21 cellular contexts compared by ENCODE assay signal in genomic region chr10:70763567-70763966, GRCh38. TPM values are rescaled to one million over a fixed set of nuclear protein-coding genes. Genes with fewer than 3 reads are reported as not detected.
DNase-seq lines count a peak whose midpoint lies in the region; ATAC-seq and TF ChIP-seq lines count a peak whose summit lies in the region.
"Had no signal": no experiment of that assay in that cellular context is flagged by ENCODE, and none has a peak within 500 bp of the region (broad histone marks: within the 10 kb centered on the region; RNA-seq: fewer than 3 reads in every experiment).

No MANE protein-coding gene starts in this region.

- H4K5ac ChIP-seq in IMR-90 (ENCODE audit: low read depth, low read length): no peak overlapping the region

- no TSS peak for BruUV-seq in IMR-90 (replicated peaks; lab: Mats Ljungman, UMichigan)

- no peaks in the 10 kb centered on the region for H3K36me3 ChIP-seq in IMR-90 (ENCODE audit: control insufficient read depth, insufficient read depth, low read length)
- H3K36me3 ChIP-seq: SJCRH30 had no signal

- H3K14ac ChIP-seq in IMR-90 (replicated peaks; ENCODE audit: low read depth, low read length): no peak overlapping the region

- H4K91ac ChIP-seq in IMR-90 (ENCODE audit: insufficient read depth, low read depth, low read length): no peak overlapping the region

- ATAC-seq in IMR-90 (ENCODE audit: low read depth) (no peak), HG03354 (IDR thresholded peaks at IDR 0.05; ENCODE audit: poor library complexity, severe bottlenecking, unreplicated experiment) (no peak)

- DNase-seq in DMS 273 (lab: John Stamatoyannopoulos, UW; ENCODE audit: unreplicated experiment) (peak; percentile 16), DMS 273 treated with DMSO at 0.1 percent for 48 hours (lab: John Stamatoyannopoulos, UW) (no peak), IMR-90 (no peak), posterior vena cava (ENCODE audit: low spot score) (peak; percentile 54), osteocyte (ENCODE audit: extremely low spot score, unreplicated experiment) (no peak)
- no peak for DNase-seq in stimulated activated CD4-positive, alpha-beta T cell treated with anti-CD3 and anti-CD28 coated beads, Interleukin-12 subunit alpha, Interleukin-12 subunit beta, amount 100 ng/mL, for 4 hours
- DNase-seq: Calu3; CD4-positive, alpha-beta memory T cell; GOT3; KG1; MV-4-11; NCI-H1694 treated with DMSO at 0.1 percent for 48 hours; NCI-H2107; NCI-H510A treated with DMSO at 0.1 percent for 48 hours; PC-9; SJCRH30 had no signal

- no peak overlapping the region for H3K4me3 Mint-ChIP-seq in dendritic cell treated with granulocyte-macrophage colony-stimulating factor and Interleukin-4, amounts not matched to agents 40 ng/mL and 50 ng/mL, for 4 days
- no peak overlapping the region for H3K4me3 Mint-ChIP-seq in osteocyte (ENCODE audit: unreplicated experiment)
- H3K4me3 Mint-ChIP-seq: CD4-positive, alpha-beta memory T cell had no signal

- H3K9me3 ChIP-seq in IMR-90 (ENCODE audit: control insufficient read depth, insufficient read depth, low read length): peaks cover 7% of the 10 kb centered on the region; the same call in 1 of the 2 replicates
- H3K9me3 ChIP-seq: SJCRH30 had no signal

- H2BK5ac ChIP-seq in IMR-90 (ENCODE audit: low read depth, low read length, poor library complexity, severe bottlenecking): no peak overlapping the region

- H3K79me1 ChIP-seq in IMR-90 (ENCODE audit: low read depth in 1 of 2, low read length in 2 of 2): no peaks in the 10 kb centered on the region

- in situ Hi-C loops in IMR-90 (cut with MboI; ENCODE audit: low sequenced_read_pairs): loop anchor here (5.0 kb wide), 2 partner anchors 216 to 301 kb away; no protein-coding TSS in a partner anchor

- peak overlapping the region; percentile 21 for H3K27ac Mint-ChIP-seq in dendritic cell treated with granulocyte-macrophage colony-stimulating factor and Interleukin-4, amounts not matched to agents 40 ng/mL and 50 ng/mL, for 4 days
- no peak overlapping the region for H3K27ac Mint-ChIP-seq in osteocyte (ENCODE audit: unreplicated experiment)
- H3K27ac Mint-ChIP-seq: CD4-positive, alpha-beta memory T cell had no signal

- H3K27me3 Mint-ChIP-seq in dendritic cell treated with granulocyte-macrophage colony-stimulating factor and Interleukin-4, amounts not matched to agents 40 ng/mL and 50 ng/mL, for 4 days: peaks cover 6% of the 10 kb centered on the region
- peaks cover 23% of the 10 kb centered on the region for H3K27me3 Mint-ChIP-seq in osteocyte (ENCODE audit: unreplicated experiment)

- WGBS in IMR-90 (ENCODE audit: extremely low coverage in 2 of 2, insufficient read length in 1 of 2), 2 experiments: 100% methylated on average over 1 of the region's 3 CpGs; no CpG with 5 or more reads in 1 of the 2 experiments

- H4K8ac ChIP-seq in IMR-90 (ENCODE audit: low read depth in 2 of 2, low read length in 2 of 2): no peak overlapping the region

- H3K4ac ChIP-seq in IMR-90 (ENCODE audit: low read depth, low read length): no peak overlapping the region

- no peak overlapping the region for H2BK20ac ChIP-seq in IMR-90 (ENCODE audit: low read depth, low read length)

- H3K9me1 ChIP-seq in IMR-90 (ENCODE audit: insufficient read depth, low read length): no peaks in the 10 kb centered on the region

- H3K4me1 ChIP-seq in IMR-90 (ENCODE audit: control insufficient read depth, insufficient read depth, low read length): no peaks in the 10 kb centered on the region

- TF ChIP-seq CTCF in IMR-90 (conservative IDR thresholded peaks at IDR 0.05; ENCODE audit: low read depth, low read length) (no peak), osteocyte (IDR thresholded peaks at IDR 0.05) (no peak)

- H2AFZ ChIP-seq in IMR-90 (replicated peaks; ENCODE audit: low read length, poor library complexity): peak overlapping the region; percentile 35
- H2AFZ ChIP-seq: PC-9 had no signal

- H3K56ac ChIP-seq in IMR-90 (ENCODE audit: extremely low read depth, insufficient read depth, low read length): no peak overlapping the region

- no peak for TF ChIP-seq POLR2A in IMR-90 (IDR thresholded peaks at IDR 0.05; ENCODE audit: low read depth, low read length)

- H3K9ac ChIP-seq in IMR-90 (ENCODE audit: low read depth, low read length): no peak overlapping the region

- H2BK15ac ChIP-seq in IMR-90 (ENCODE audit: low read depth, low read length): no peak overlapping the region

- intact Hi-C loops in IMR-90 (cut with micrococcal nuclease): no loop called here
- intact Hi-C loops in dendritic cell treated with granulocyte-macrophage colony-stimulating factor and Interleukin-4, amounts not matched to agents 40 ng/mL and 50 ng/mL, for 4 days (cut with micrococcal nuclease): no loop called here
- intact Hi-C loops in posterior vena cava (cut with DNase I): no loop called here

- no peak overlapping the region for H2AK9ac ChIP-seq in IMR-90 (replicated peaks; ENCODE audit: low read depth, low read length, poor library complexity)

- H3K18ac ChIP-seq in IMR-90 (ENCODE audit: low read depth, low read length): no peak overlapping the region

- peaks cover 39% of the 10 kb centered on the region for H3K27me3 ChIP-seq in IMR-90 (ENCODE audit: control insufficient read depth, insufficient read depth, low read length)
- H3K27me3 ChIP-seq: SJCRH30 had no signal

- H3K23ac ChIP-seq in IMR-90 (ENCODE audit: low read depth, low read length): no peak overlapping the region

- no peak overlapping the region for H2AK5ac ChIP-seq in IMR-90 (ENCODE audit: low read depth, low read length)

- H3K4me3 ChIP-seq in IMR-90 (ENCODE audit: insufficient read depth, low read depth, low read length): no peak overlapping the region
- H3K4me3 ChIP-seq: PC-9, SJCRH30 had no signal

- no peak overlapping the region for H3K27ac ChIP-seq in IMR-90 (ENCODE audit: insufficient read depth, low read length)
- H3K27ac ChIP-seq: 22Rv1, PC-9, RWPE1, SJCRH30 had no signal

- H3K9me3 Mint-ChIP-seq in dendritic cell treated with granulocyte-macrophage colony-stimulating factor and Interleukin-4, amounts not matched to agents 40 ng/mL and 50 ng/mL, for 4 days: peaks cover 20% of the 10 kb centered on the region
- peaks cover 4% of the 10 kb centered on the region for H3K9me3 Mint-ChIP-seq in osteocyte (ENCODE audit: unreplicated experiment)

- peaks cover 26% of the 10 kb centered on the region for H3K36me3 Mint-ChIP-seq in dendritic cell treated with granulocyte-macrophage colony-stimulating factor and Interleukin-4, amounts not matched to agents 40 ng/mL and 50 ng/mL, for 4 days (ENCODE audit: low read depth)
- H3K36me3 Mint-ChIP-seq in osteocyte (ENCODE audit: unreplicated experiment): no peaks in the 10 kb centered on the region
- H3K36me3 Mint-ChIP-seq: CD4-positive, alpha-beta memory T cell had no signal

- no peak overlapping the region for H2BK120ac ChIP-seq in IMR-90 (ENCODE audit: low read depth, low read length)

- POLR2A ChIA-PET in IMR-90 (lab: Charles Lee; ENCODE audit: unreplicated experiment): no interaction called here

- H4K20me1 ChIP-seq in IMR-90 (ENCODE audit: insufficient read depth, low read length): no peaks in the 10 kb centered on the region

- TF ChIP-seq RAD21 in IMR-90 (IDR thresholded peaks at IDR 0.05; ENCODE audit: low read length): no peak

- H3K4me1 Mint-ChIP-seq in dendritic cell treated with granulocyte-macrophage colony-stimulating factor and Interleukin-4, amounts not matched to agents 40 ng/mL and 50 ng/mL, for 4 days (ENCODE audit: low read depth): peaks cover 33% of the 10 kb centered on the region
- peaks cover 7% of the 10 kb centered on the region for H3K4me1 Mint-ChIP-seq in osteocyte (ENCODE audit: unreplicated experiment)

- no peak overlapping the region for H3K4me2 ChIP-seq in IMR-90 (ENCODE audit: low read depth, low read length)
- H3K4me2 ChIP-seq: PC-9 had no signal

- CTCF ChIA-PET in IMR-90 (lab: Yijun Ruan, JAX): no interaction called here

- dilution Hi-C loops in IMR-90 (cut with HindIII; ENCODE audit: low sequenced_read_pairs, unreplicated experiment): no loop called here

TF ChIP-seq in IMR-90, 13 proteins besides CTCF, POLR2A, EP300 and RAD21:
- TF ChIP-seq CHD1 (IDR thresholded peaks at IDR 0.05; ENCODE audit: low read depth, low read length): no peak

RNA-seq across cellular contexts. Expression of gene TBATA, which starts 21.6 kb away (rescaled TPM):
- total RNA-seq in IMR-90 (2012; rRNA removed): not detected in 2 replicates
- not detected in 2 replicates for polyA plus RNA-seq in IMR-90 (2012; rRNA removed)
- polyA plus RNA-seq in IMR-90 (2012; cell fraction: cytosol; rRNA removed): not detected in 2 replicates
- polyA plus RNA-seq in IMR-90 (2012; cell fraction: nucleus; rRNA removed; ENCODE audit: low replicate concordance): not detected in 2 replicates
- total RNA-seq in posterior vena cava: not detected
- not detected in 2 replicates for total RNA-seq in osteocyte
- total RNA-seq: Calu3; CD4-positive, alpha-beta memory T cell; PC-9; SJCRH30 had no signal
- polyA plus RNA-seq: AG04450; CD4-positive, alpha-beta memory T cell had no signal

RNA-seq across cellular contexts. Expression of gene SGPL1, which starts 52.2 kb away (rescaled TPM):
- total RNA-seq in IMR-90 (2012; rRNA removed) (26.7 and 27.5 TPM in 2 replicates), posterior vena cava (10 to 100 TPM; 27.9 to 37.2 TPM), osteocyte (58.1 and 60.3 TPM in 2 replicates)
- polyA plus RNA-seq in IMR-90 (2012; rRNA removed): 9.4 and 12.2 TPM in 2 replicates
- polyA plus RNA-seq in IMR-90 (2012; cell fraction: cytosol; rRNA removed): 6.0 and 7.9 TPM in 2 replicates
- 8.9 and 27.3 TPM in 2 replicates for polyA plus RNA-seq in IMR-90 (2012; cell fraction: nucleus; rRNA removed; ENCODE audit: low replicate concordance)

Comparison
In these comparisons a context has a peak if more than half of its experiments do, and no peak if none do; other contexts are left out.
1. DNase-seq: peak in DMS 273 (single experiment) and posterior vena cava (single experiment); none in DMS 273 treated with DMSO at 0.1 percent for 48 hours (single experiment), IMR-90 (single experiment), osteocyte (single experiment) and stimulated activated CD4-positive, alpha-beta T cell treated with anti-CD3 and anti-CD28 coated beads, Interleukin-12 subunit alpha, Interleukin-12 subunit beta, amount 100 ng/mL, for 4 hours (single experiment).